In the genomic region with DNA sequence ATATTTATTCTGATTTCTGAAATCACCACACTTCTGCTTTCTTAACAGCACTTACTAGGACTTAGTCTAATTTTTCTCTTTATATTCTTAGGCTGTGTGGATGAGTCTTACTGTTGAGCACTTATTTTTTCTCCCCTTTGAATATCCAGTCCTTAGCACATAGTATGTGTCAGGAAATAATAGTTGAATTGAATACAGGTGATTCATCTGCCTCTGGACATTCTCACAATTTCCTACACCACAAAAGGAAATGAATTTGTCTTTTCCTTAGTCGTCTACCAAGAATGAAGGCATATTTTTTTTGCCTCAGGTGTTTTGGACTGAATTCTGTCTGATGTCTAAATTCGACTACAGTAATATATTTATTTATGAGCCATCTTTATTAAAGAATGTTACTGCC, we compare ENCODE assay signal across 20 cellular contexts.
A peak's percentile ranks its signal among the peaks of the same experiment; 100 is the strongest.
DNase-seq lines count a peak whose midpoint lies in the region; ATAC-seq, FAIRE-seq and TF ChIP-seq lines count a peak whose summit lies in the region.
"Had no signal": no experiment of that assay in that cellular context is flagged by ENCODE, and none has a peak within 500 bp of the region (broad histone marks: within the 10 kb centered on the region; RNA-seq: fewer than 3 reads in every experiment).

No MANE protein-coding gene starts in this region.

- H3K4me3 ChIP-seq in fibroblast of mammary gland (ENCODE audit: control insufficient read depth, low read depth, low read length), result no peak overlapping the region
- H3K4me3 ChIP-seq in smooth muscle cell, result no peak overlapping the region
- H3K4me3 ChIP-seq: left ventricle myocardium inferior, transverse colon had no signal

- H3K27ac ChIP-seq in smooth muscle cell (ENCODE audit: low read depth), result peak overlapping the region; percentile 69
- H3K27ac ChIP-seq: 22Rv1, left ventricle myocardium inferior, parathyroid adenoma, transverse colon had no signal

- peaks cover 99% of the 10 kb centered on the region for H3K79me2 ChIP-seq in smooth muscle cell (ENCODE audit: low read depth)

- H3K9me3 Mint-ChIP-seq in activated naive CD4-positive, alpha-beta T cell treated with anti-CD3 and anti-CD28 coated beads, Interleukin-2, amount 50 U/mL, for 72 hours, result peaks cover 19 to 20% of the 10 kb centered on the region in 2 donors

- FAIRE-seq in GM19239 (lab: Jason Lieb, UNC), result no peak
- FAIRE-seq: TTC549 had no signal

- H3K27ac Mint-ChIP-seq in activated naive CD4-positive, alpha-beta T cell treated with anti-CD3 and anti-CD28 coated beads, Interleukin-2, amount 50 U/mL, for 72 hours, result no peak overlapping the region
- H3K27ac Mint-ChIP-seq: activated CD4-positive, alpha-beta T cell treated with anti-CD3 and anti-CD28 coated beads, Interleukin-2, amount 10 ng/mL, durations not matched to agents 7 days and 5 days; activated naive CD8-positive, alpha-beta T cell; CD4-positive, alpha-beta T cell; stimulated activated naive B cell treated with anti-CD40 and anti-IgM and Interleukin-4, amounts not matched to agents 10 μg/mL and 1 μg/mL and 100 μg/mL, for 72 hours had no signal

- peak; percentile 50 to 68 for ATAC-seq in activated naive CD4-positive, alpha-beta T cell treated with anti-CD3 and anti-CD28 coated beads, Interleukin-2, amount 50 U/mL, for 72 hours
- ATAC-seq: stimulated activated naive B cell treated with anti-CD40 and anti-IgM and Interleukin-4, amounts not matched to agents 10 μg/mL and 1 μg/mL and 100 μg/mL, for 72 hours had no signal

- TF ChIP-seq CTCF in fibroblast of mammary gland (conservative IDR thresholded peaks at IDR 0.05; ENCODE audit: control insufficient read depth, insufficient read depth, low read depth, low read length) (no peak), smooth muscle cell (IDR thresholded peaks at IDR 0.05; ENCODE audit: borderline replicate concordance, insufficient read depth, poor library complexity, severe bottlenecking) (no peak)

- peaks cover 28 to 38% of the 10 kb centered on the region in 2 donors for H3K36me3 Mint-ChIP-seq in activated naive CD4-positive, alpha-beta T cell treated with anti-CD3 and anti-CD28 coated beads, Interleukin-2, amount 50 U/mL, for 72 hours

- no peak overlapping the region for H3K9ac ChIP-seq in smooth muscle cell (ENCODE audit: low read depth)
- H3K9ac ChIP-seq: parathyroid adenoma had no signal

- no peak for DNase-seq in activated naive CD4-positive, alpha-beta T cell treated with anti-CD3 and anti-CD28 coated beads, Interleukin-2, amount 50 U/mL, for 72 hours (ENCODE audit: low spot score in 2 of 2)
- DNase-seq in activated naive CD4-positive, alpha-beta T cell treated with anti-CD3 and anti-CD28 coated beads, Interleukin-2, amount 50 U/mL, for 16 hours, result no peak
- DNase-seq in RPMI7951 (ENCODE audit: low read depth) (peak; percentile 86), fibroblast of mammary gland (ENCODE audit: low read depth) (peak; percentile 57), smooth muscle cell (lab: John Stamatoyannopoulos, UW; ENCODE audit: unreplicated experiment) (no peak), CD1c-positive myeloid dendritic cell (ENCODE audit: extremely low spot score) (no peak), GM19239 (ENCODE audit: insufficient read length, low spot score) (no peak), head of caudate nucleus (no peak)
- DNase-seq: activated CD4-positive, alpha-beta T cell treated with anti-CD3 and anti-CD28 coated beads, Interleukin-2, amount 10 ng/mL, durations not matched to agents 7 days and 5 days; activated T-cell treated with anti-CD3 and anti-CD28 coated beads, Interleukin-2, amount 50 U/mL, for 1 hour; CD4-positive, alpha-beta T cell; GOT3; left ventricle myocardium inferior; NCI-H1694 treated with DMSO at 0.1 percent for 48 hours; stimulated activated naive B cell treated with anti-CD40 and anti-IgM and Interleukin-4, amounts not matched to agents 10 μg/mL and 1 μg/mL and 100 μg/mL, for 72 hours; transverse colon had no signal

- peaks cover 96% of the 10 kb centered on the region for H4K20me1 ChIP-seq in smooth muscle cell (ENCODE audit: low read depth)

- H3K27me3 ChIP-seq in smooth muscle cell (ENCODE audit: low read depth), result no peaks in the 10 kb centered on the region
- H3K27me3 ChIP-seq: transverse colon had no signal

- H3K9me3 ChIP-seq in smooth muscle cell (replicated peaks; ENCODE audit: low read depth), result no peaks in the 10 kb centered on the region
- H3K9me3 ChIP-seq: transverse colon had no signal

- no peak overlapping the region for H3K4me2 ChIP-seq in smooth muscle cell

- WGBS in smooth muscle cell (ENCODE audit: low lambda C conversion rate), result 68% methylated on average over 2 of the region's 2 CpGs

- H2AFZ ChIP-seq in smooth muscle cell (ENCODE audit: low read depth), result no peak overlapping the region
- H2AFZ ChIP-seq: parathyroid adenoma had no signal

- H3K4me1 ChIP-seq in smooth muscle cell (ENCODE audit: low read depth), result peaks cover 4% of the 10 kb centered on the region

- peaks cover 18% of the 10 kb centered on the region for H3K36me3 ChIP-seq in smooth muscle cell (ENCODE audit: low read depth)
- H3K36me3 ChIP-seq: transverse colon had no signal

- H3F3A ChIP-seq in smooth muscle cell (ENCODE audit: low read depth), result peaks cover 21% of the 10 kb centered on the region

- intact Hi-C loops in head of caudate nucleus (cut with DNase I), result no loop called here

Comparison
In these comparisons a context has a peak if more than half of its experiments do, and no peak if none do; other contexts are left out.
1. DNase-seq: peak in RPMI7951 (single experiment) and fibroblast of mammary gland (single experiment); none in activated naive CD4-positive, alpha-beta T cell treated with anti-CD3 and anti-CD28 coated beads, Interleukin-2, amount 50 U/mL, for 72 hours (0 of 2), activated naive CD4-positive, alpha-beta T cell treated with anti-CD3 and anti-CD28 coated beads, Interleukin-2, amount 50 U/mL, for 16 hours (single experiment), smooth muscle cell (single experiment), CD1c-positive myeloid dendritic cell (single experiment), GM19239 (single experiment) and head of caudate nucleus (0 of 42).